In genomic region chr1:181159451-181160151, GRCh38 we compare ENCODE assay signal across 9 cellular contexts.
DNase-seq lines count a peak whose midpoint lies in the region; TF ChIP-seq lines count a peak whose summit lies in the region.
"Had no signal": no experiment of that assay in that cellular context is flagged by ENCODE, and none has a peak within 500 bp of the region (broad histone marks: within the 10 kb centered on the region; RNA-seq: fewer than 3 reads in every experiment).

No MANE protein-coding gene starts in this region.

- intact Hi-C loops in testis (cut with DNase I; ENCODE audit: low total_unique reads), result no loop called here

- TF ChIP-seq POLR2A in testis (IDR thresholded peaks at IDR 0.05), result no peak

- H3K9me3 Mint-ChIP-seq in activated CD4-positive, alpha-beta T cell treated with anti-CD3 and anti-CD28 coated beads, Interleukin-2, amount 10 ng/mL, durations not matched to agents 7 days and 5 days, result peaks cover 31% of the 10 kb centered on the region

- H3K27me3 ChIP-seq in testis, result no peaks in the 10 kb centered on the region

- peaks cover 33% of the 10 kb centered on the region for H3K27me3 Mint-ChIP-seq in activated CD4-positive, alpha-beta T cell treated with anti-CD3 and anti-CD28 coated beads, Interleukin-2, amount 10 ng/mL, durations not matched to agents 7 days and 5 days

- H3K36me3 ChIP-seq in testis (ENCODE audit: low read depth, missing control alignments), result no peaks in the 10 kb centered on the region

- H3K4me3 Mint-ChIP-seq in activated CD4-positive, alpha-beta T cell treated with anti-CD3 and anti-CD28 coated beads, Interleukin-2, amount 10 ng/mL, durations not matched to agents 7 days and 5 days, result peak overlapping the region; percentile 60

- DNase-seq in DMS 273 (lab: John Stamatoyannopoulos, UW; ENCODE audit: unreplicated experiment) (peak; percentile 50), DMS 273 treated with DMSO at 0.1 percent for 48 hours (lab: John Stamatoyannopoulos, UW) (no peak), epithelial cell of prostate (ENCODE audit: low read depth, low spot score) (peak; percentile 88), testis (peak; percentile 32), COR-L47 (lab: John Stamatoyannopoulos, UW) (no peak), NCI-H526 treated with DMSO at 0.1 percent for 48 hours (lab: John Stamatoyannopoulos, UW) (no peak), GM13976 (ENCODE audit: low spot score) (no peak)
- DNase-seq in activated CD4-positive, alpha-beta T cell treated with anti-CD3 and anti-CD28 coated beads, Interleukin-2, amount 10 ng/mL, durations not matched to agents 7 days and 5 days, result peak; percentile 76

- no peaks in the 10 kb centered on the region for H3K4me1 ChIP-seq in testis

- peaks cover 39% of the 10 kb centered on the region for H3K4me1 Mint-ChIP-seq in activated CD4-positive, alpha-beta T cell treated with anti-CD3 and anti-CD28 coated beads, Interleukin-2, amount 10 ng/mL, durations not matched to agents 7 days and 5 days

- H3K27ac Mint-ChIP-seq in activated CD4-positive, alpha-beta T cell treated with anti-CD3 and anti-CD28 coated beads, Interleukin-2, amount 10 ng/mL, durations not matched to agents 7 days and 5 days, result peak overlapping the region; percentile 89

- no peak for TF ChIP-seq CTCF in testis (IDR thresholded peaks at IDR 0.05)
- no peak for TF ChIP-seq CTCF in GM13976 (IDR thresholded peaks at IDR 0.05; ENCODE audit: borderline replicate concordance, control extremely low read depth, extremely low read depth, insufficient read depth, missing control alignments)

- CTCF ChIA-PET in activated CD4-positive, alpha-beta T cell treated with anti-CD3 and anti-CD28 coated beads, Interleukin-2, amount 10 ng/mL, durations not matched to agents 7 days and 5 days (lab: Charles Lee), result interaction anchor here (0.5 to 3.9 kb wide), 7 partner anchors 13 to 140 kb away, joined by 3 to 23 read pairs (median 4); no protein-coding TSS in a partner anchor

- H3K4me3 ChIP-seq in testis, result no peak overlapping the region

- peaks cover 19% of the 10 kb centered on the region for H3K36me3 Mint-ChIP-seq in activated CD4-positive, alpha-beta T cell treated with anti-CD3 and anti-CD28 coated beads, Interleukin-2, amount 10 ng/mL, durations not matched to agents 7 days and 5 days (ENCODE audit: low read depth)

- peak overlapping the region; percentile 93 for H3K27ac ChIP-seq in epithelial cell of prostate
- H3K27ac ChIP-seq in testis, result no peak overlapping the region
- H3K27ac ChIP-seq: 22Rv1 had no signal

- whole genome bisulfite sequencing in testis, 2 donors, result 73 to 76% methylated on average over 8 to 10 of the region's 10 CpGs

- POLR2A ChIA-PET in activated CD4-positive, alpha-beta T cell treated with anti-CD3 and anti-CD28 coated beads, Interleukin-2, amount 10 ng/mL, durations not matched to agents 7 days and 5 days (lab: Charles Lee), result no interaction called here

- no peaks in the 10 kb centered on the region for H3K9me3 ChIP-seq in testis

- in situ Hi-C loops in GM13976 (cut with MboI; ENCODE audit: low sequenced_read_pairs, unreplicated experiment), result loop anchor here (10.0 kb wide), 1 partner anchor 645 kb away; no protein-coding TSS in a partner anchor

Comparison
In these comparisons a context has a peak if more than half of its experiments do, and no peak if none do; other contexts are left out.
1. DNase-seq: peak in DMS 273 (single experiment), activated CD4-positive, alpha-beta T cell treated with anti-CD3 and anti-CD28 coated beads, Interleukin-2, amount 10 ng/mL, durations not matched to agents 7 days and 5 days (single experiment), epithelial cell of prostate (single experiment) and testis (single experiment); none in DMS 273 treated with DMSO at 0.1 percent for 48 hours (single experiment), COR-L47 (single experiment), NCI-H526 treated with DMSO at 0.1 percent for 48 hours (single experiment) and GM13976 (single experiment).